ENCODE assay signal across 26 cellular contexts in the genomic region with DNA sequence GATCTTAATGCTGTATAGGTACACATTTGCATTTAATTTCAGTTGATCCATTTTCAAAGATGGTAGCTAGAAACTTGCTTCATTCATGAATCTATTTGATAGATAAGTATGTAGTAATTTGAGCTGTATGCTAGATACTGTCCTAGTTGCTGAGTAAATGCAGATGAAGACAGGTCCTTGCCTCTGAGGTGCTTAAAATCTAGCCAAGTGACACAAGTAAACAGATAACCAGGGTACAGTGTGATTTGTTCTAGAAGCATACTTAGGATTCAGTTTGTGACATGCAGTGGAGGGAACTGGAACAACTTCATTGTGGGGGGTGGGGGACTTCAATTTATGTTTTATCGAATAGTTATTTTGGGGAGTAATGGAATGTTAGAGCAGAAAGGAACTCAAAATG. TPM values are rescaled to one million over a fixed set of nuclear protein-coding genes. Genes with fewer than 3 reads are reported as not detected.
DNase-seq lines count a peak whose midpoint lies in the region; ATAC-seq and TF ChIP-seq lines count a peak whose summit lies in the region.
"Had no signal": no experiment of that assay in that cellular context is flagged by ENCODE, and none has a peak within 500 bp of the region (broad histone marks: within the 10 kb centered on the region; RNA-seq: fewer than 3 reads in every experiment).

No MANE protein-coding gene starts in this region.

- H3K9ac ChIP-seq in KMS-11 (peak overlapping the region; percentile 1; the same call in 1 of the 2 replicates), SU-DHL-6 (ENCODE audit: low read length) (peak overlapping the region; percentile 1; the same call in 1 of the 2 replicates)

- H3K4me2 ChIP-seq in KMS-11 (peak overlapping the region; percentile 71), SU-DHL-6 (ENCODE audit: low read depth, low read length, poor library complexity, severe bottlenecking) (peak overlapping the region; percentile 38)
- H3K4me2 ChIP-seq: GM23338 had no signal

- H3K79me2 ChIP-seq in KMS-11 (ENCODE audit: insufficient read depth, low read depth) (peaks cover 100% of the 10 kb centered on the region), SU-DHL-6 (ENCODE audit: insufficient read depth, low read length) (peaks cover 100% of the 10 kb centered on the region)

- peaks cover 98% of the 10 kb centered on the region for H3K4me1 ChIP-seq in KMS-11 (ENCODE audit: low read depth, poor library complexity, severe bottlenecking)

- no peaks in the 10 kb centered on the region for H3K9me3 Mint-ChIP-seq in stimulated activated effector memory CD8-positive, alpha-beta T cell treated with anti-CD3 and anti-CD28 coated beads, Interleukin-12 subunit alpha, Interleukin-12 subunit beta, amount 100 ng/mL, for 72 hours
- H3K9me3 Mint-ChIP-seq: activated naive CD4-positive, alpha-beta T cell treated with anti-CD3 and anti-CD28 coated beads, Interleukin-2, amount 10 ng/mL, durations not matched to agents 7 days and 5 days; activated T-helper 1 cell treated with anti-CD3 and anti-CD28 coated beads, Interleukin-12 subunit alpha, Interleukin-12 subunit beta, Interleukin-2, Interleukin-4 antibody, amounts not matched to agents 30 ng/mL and 10 ng/mL and 1 ng/mL, durations not matched to agents 14 hours and 24 hours and 36 hours; GM23338 had no signal

- peak overlapping the region; percentile 43 for H3K27ac Mint-ChIP-seq in stimulated activated effector memory CD8-positive, alpha-beta T cell treated with anti-CD3 and anti-CD28 coated beads, Interleukin-12 subunit alpha, Interleukin-12 subunit beta, amount 100 ng/mL, for 72 hours
- H3K27ac Mint-ChIP-seq: activated naive CD4-positive, alpha-beta T cell treated with anti-CD3 and anti-CD28 coated beads, Interleukin-2, amount 10 ng/mL, durations not matched to agents 7 days and 5 days; activated T-helper 1 cell treated with anti-CD3 and anti-CD28 coated beads, Interleukin-12 subunit alpha, Interleukin-12 subunit beta, Interleukin-2, Interleukin-4 antibody, amounts not matched to agents 30 ng/mL and 10 ng/mL and 1 ng/mL, durations not matched to agents 14 hours and 24 hours and 36 hours; GM23338 had no signal

- H2AFZ ChIP-seq in KMS-11 (ENCODE audit: low read depth) (no peak overlapping the region), SU-DHL-6 (ENCODE audit: low read depth, low read length, severe bottlenecking) (no peak overlapping the region)
- H2AFZ ChIP-seq: GM23338 had no signal

- no peaks in the 10 kb centered on the region; the same call in 1 of the 2 replicates for H3K36me3 ChIP-seq in KMS-11 (ENCODE audit: insufficient read depth)
- 0 out of 2 replicates have a peak, but pooled peaks cover 4% of the 10 kb centered on the region for H3K36me3 ChIP-seq in SU-DHL-6 (ENCODE audit: low read length)
- H3K36me3 ChIP-seq: prostate gland had no signal

- H3F3A ChIP-seq in SU-DHL-6 (ENCODE audit: insufficient read depth): peaks cover 21% of the 10 kb centered on the region

- peaks cover 65% of the 10 kb centered on the region for H3K4me1 Mint-ChIP-seq in stimulated activated effector memory CD8-positive, alpha-beta T cell treated with anti-CD3 and anti-CD28 coated beads, Interleukin-12 subunit alpha, Interleukin-12 subunit beta, amount 100 ng/mL, for 72 hours

- H3K9me2 ChIP-seq in SU-DHL-6 (replicated peaks; ENCODE audit: insufficient read depth, low read length): no peaks in the 10 kb centered on the region

- intact Hi-C loops in left ventricle myocardium superior (cut with micrococcal nuclease): no loop called here

- ATAC-seq in left ventricle myocardium superior: peak; percentile 58
- no peak for ATAC-seq in stimulated activated effector memory CD8-positive, alpha-beta T cell treated with anti-CD3 and anti-CD28 coated beads, Interleukin-12 subunit alpha, Interleukin-12 subunit beta, amount 100 ng/mL, for 72 hours
- ATAC-seq: activated CD4-positive, CD25-positive, alpha-beta regulatory T cell treated with anti-CD3 and anti-CD28 coated beads, Interleukin-2, amount 50 U/mL, for 24 hours; GM23338 had no signal

- H4K20me1 ChIP-seq in KMS-11 (ENCODE audit: insufficient read depth) (peaks cover 20% of the 10 kb centered on the region), SU-DHL-6 (ENCODE audit: low read depth, low read length) (no peaks in the 10 kb centered on the region; the same call in 1 of the 2 replicates)

- H3K27ac ChIP-seq in KMS-11: peak overlapping the region; percentile 52; the same call in 1 of the 2 replicates
- H3K27ac ChIP-seq in SU-DHL-6 (ENCODE audit: low read depth, low read length): peak overlapping the region; percentile 71
- H3K27ac ChIP-seq: tibial nerve had no signal

- no peak overlapping the region for H3K4me3 Mint-ChIP-seq in stimulated activated effector memory CD8-positive, alpha-beta T cell treated with anti-CD3 and anti-CD28 coated beads, Interleukin-12 subunit alpha, Interleukin-12 subunit beta, amount 100 ng/mL, for 72 hours
- H3K4me3 Mint-ChIP-seq: activated naive CD4-positive, alpha-beta T cell treated with anti-CD3 and anti-CD28 coated beads, Interleukin-2, amount 10 ng/mL, durations not matched to agents 7 days and 5 days; activated T-helper 1 cell treated with anti-CD3 and anti-CD28 coated beads, Interleukin-12 subunit alpha, Interleukin-12 subunit beta, Interleukin-2, Interleukin-4 antibody, amounts not matched to agents 30 ng/mL and 10 ng/mL and 1 ng/mL, durations not matched to agents 14 hours and 24 hours and 36 hours; GM23338 had no signal

- H3K27me3 ChIP-seq in KMS-11 (ENCODE audit: insufficient read depth, low read depth): no peaks in the 10 kb centered on the region
- H3K27me3 ChIP-seq in SU-DHL-6 (ENCODE audit: low read length): no peaks in the 10 kb centered on the region
- H3K27me3 ChIP-seq: tibial nerve had no signal

- H3K36me3 Mint-ChIP-seq in stimulated activated effector memory CD8-positive, alpha-beta T cell treated with anti-CD3 and anti-CD28 coated beads, Interleukin-12 subunit alpha, Interleukin-12 subunit beta, amount 100 ng/mL, for 72 hours: peaks cover 38% of the 10 kb centered on the region

- H3K4me3 ChIP-seq in KMS-11 (IDR thresholded peaks at IDR 0.05; ENCODE audit: insufficient read depth, low read depth, low read length): no peak overlapping the region
- no peak overlapping the region for H3K4me3 ChIP-seq in SU-DHL-6 (ENCODE audit: insufficient read depth, low read length, poor library complexity, severe bottlenecking)
- H3K4me3 ChIP-seq: GM23338, prostate gland, tibial nerve had no signal

- DNase-seq in left ventricle myocardium superior (no peak), SW 1271 (lab: John Stamatoyannopoulos, UW) (no peak), SIG-M5 (lab: John Stamatoyannopoulos, UW) (no peak), NCI-H1092 (lab: John Stamatoyannopoulos, UW) (no peak)
- no peak for DNase-seq in stimulated activated effector memory CD8-positive, alpha-beta T cell treated with anti-CD3 and anti-CD28 coated beads, Interleukin-12 subunit alpha, Interleukin-12 subunit beta, amount 100 ng/mL, for 72 hours (ENCODE audit: low spot score in 2 of 2)
- DNase-seq: activated CD4-positive, alpha-beta T cell treated with anti-CD3 and anti-CD28 coated beads, Interleukin-2, amount 50 U/mL, for 48 hours; activated CD8-positive, alpha-beta memory T cell treated with anti-CD3 and anti-CD28 coated beads, Interleukin-2, amount 50 U/mL, for 4 hours; activated naive CD4-positive, alpha-beta T cell treated with anti-CD3 and anti-CD28 coated beads, Interleukin-2, amount 10 ng/mL, durations not matched to agents 7 days and 5 days; DMS79 treated with DMSO at 0.1 percent for 48 hours; GDM1; hippocampal formation; IMR-90; left cardiac atrium; mesendoderm; NCI-H1694 treated with DMSO at 0.1 percent for 48 hours; NCI-H446 treated with DMSO at 0.1 percent for 48 hours; NCI-H82; RPMI8226; stimulated activated CD4-positive, alpha-beta T cell treated with anti-CD3 and anti-CD28 coated beads, Interleukin-4, amount 100 ng/mL, for 1 hour had no signal

- H3K9me3 ChIP-seq in SU-DHL-6 (ENCODE audit: insufficient read depth, low read length): no peaks in the 10 kb centered on the region
- H3K9me3 ChIP-seq: prostate gland, tibial nerve had no signal

- TF ChIP-seq CTCF in KMS-11 (conservative IDR thresholded peaks at IDR 0.05; ENCODE audit: low read depth, low read length): no peak
- no peak for TF ChIP-seq CTCF in SU-DHL-6 (IDR thresholded peaks at IDR 0.05; ENCODE audit: insufficient read depth, low read length, poor library complexity, severe bottlenecking)

RNA-seq across cellular contexts. Expression of a gene that starts 9.2 kb away (rescaled TPM):
- total RNA-seq in left ventricle myocardium superior: 101 TPM
